8 cellular contexts compared by ENCODE assay signal in the genomic region with DNA sequence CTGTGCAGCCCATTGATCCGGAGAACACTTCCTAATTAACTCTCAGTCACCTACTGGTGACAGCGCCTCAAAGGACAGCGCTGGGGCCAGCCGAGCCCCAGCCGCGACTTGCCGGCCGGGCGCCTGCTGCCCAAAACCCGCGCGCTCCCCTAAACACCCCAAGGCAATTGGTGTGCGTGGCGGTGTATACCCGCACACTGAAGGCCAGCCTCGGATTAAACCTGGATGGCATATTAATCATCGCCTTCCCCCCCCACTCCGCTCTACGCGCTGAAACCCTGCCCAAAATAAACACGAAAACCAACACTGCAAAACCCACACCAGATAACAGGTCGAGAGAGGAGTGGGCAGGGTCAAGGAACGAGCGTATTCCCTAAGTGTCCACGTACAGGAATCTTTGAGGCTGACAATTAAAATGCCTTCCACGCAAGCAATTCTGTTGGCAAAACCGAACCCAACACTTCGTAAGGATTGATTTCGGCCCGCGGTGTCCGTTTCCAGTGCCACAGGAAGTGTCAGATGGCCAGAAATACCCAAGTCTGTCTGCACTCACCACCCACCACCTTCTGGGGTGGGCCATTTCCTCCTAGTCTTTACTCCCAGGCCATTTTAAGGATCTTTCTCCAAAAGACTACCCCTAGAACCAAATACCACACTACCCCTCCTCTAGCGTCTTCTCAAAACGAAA. TPM values are rescaled to one million over a fixed set of nuclear protein-coding genes. Genes with fewer than 3 reads are reported as not detected.
A peak's percentile ranks its signal among the peaks of the same experiment; 100 is the strongest.
DNase-seq lines count a peak whose midpoint lies in the region; ATAC-seq, FAIRE-seq and TF ChIP-seq lines count a peak whose summit lies in the region.

No MANE protein-coding gene starts in this region.

- intact Hi-C loops in esophagus muscularis mucosa (cut with DNase I): loop anchor here (5.0 to 10.0 kb wide), 3 partner anchors 77 to 360 kb away; no protein-coding TSS in a partner anchor

- WGBS in esophagus muscularis mucosa: 5% methylated on average over 24 of the region's 34 CpGs

- no peak for TF ChIP-seq EP300 in esophagus muscularis mucosa (IDR thresholded peaks at IDR 0.05)

- no peaks in the 10 kb centered on the region for H3K9me3 ChIP-seq in esophagus muscularis mucosa

- peak overlapping the region; percentile 87 to 93 (median 92) for H3K27ac ChIP-seq in esophagus muscularis mucosa (replicated peaks in 1 of 4)

- peaks cover 0 to 38% (median 0%) of the 10 kb centered on the region in 4 donors for H3K27me3 ChIP-seq in esophagus muscularis mucosa

- TF ChIP-seq CTCF in GM12865 (IDR thresholded peaks at IDR 0.05; ENCODE audit: insufficient read depth, low read depth, low read length, missing control alignments): no peak
- no peak for TF ChIP-seq CTCF in esophagus muscularis mucosa (IDR thresholded peaks at IDR 0.05)
- no peak for TF ChIP-seq CTCF in D721Med (IDR thresholded peaks at IDR 0.05; ENCODE audit: insufficient read depth, missing control alignments)

- TF ChIP-seq POLR2A in esophagus muscularis mucosa (IDR thresholded peaks at IDR 0.05; ENCODE audit: low read depth) (no peak), GM18505 (IDR thresholded peaks at IDR 0.05; ENCODE audit: borderline replicate concordance, extremely low read depth, insufficient read depth, insufficient read length) (no peak)

- H3K4me1 ChIP-seq in esophagus muscularis mucosa: peaks cover 12 to 100% (median 52%) of the 10 kb centered on the region in 4 donors

- ATAC-seq in GM18505 (IDR thresholded peaks at IDR 0.05; ENCODE audit: unreplicated experiment) (no peak), GM18520 (IDR thresholded peaks at IDR 0.05; ENCODE audit: unreplicated experiment) (no peak)

- FAIRE-seq in D721Med (lab: Jason Lieb, UNC): no peak

- peak overlapping the region; percentile 59 for H3K4me3 ChIP-seq in GM12865 (ENCODE audit: low read depth, low read length)
- H3K4me3 ChIP-seq in esophagus muscularis mucosa: peak overlapping the region; percentile 72 to 86 (median 76)

- DNase-seq in GM12865 (ENCODE audit: low read depth) (no peak), RPMI7951 (ENCODE audit: low read depth) (peak; percentile 35), esophagus muscularis mucosa (ENCODE audit: extremely low spot score) (no peak), pons (ENCODE audit: low spot score) (peak; percentile 20), dermis blood vessel endothelial cell (no peak), D721Med (ENCODE audit: insufficient read length, low spot score) (no peak)

- H3K36me3 ChIP-seq in esophagus muscularis mucosa: no peaks in the 10 kb centered on the region

RNA-seq across cellular contexts. Expression of gene BCOR, which starts 2.7 kb away (rescaled TPM):
- 29.5 and 42.9 TPM in 2 replicates for total RNA-seq in RPMI7951 (2014; rRNA removed; shearing (Covaris generic))
- 10 to 100 TPM; 19.9 to 32.5 (median 26.0) TPM for total RNA-seq in esophagus muscularis mucosa
- 8.8 and 31.6 TPM in 2 replicates for total RNA-seq in dermis blood vessel endothelial cell

Comparison
In these comparisons a context has a peak if more than half of its experiments do, and no peak if none do; other contexts are left out.
1. DNase-seq: peak in RPMI7951 (single experiment) and pons (single experiment); none in GM12865 (single experiment), esophagus muscularis mucosa (single experiment), dermis blood vessel endothelial cell (single experiment) and D721Med (single experiment).